Comparison of ENCODE assay signal across 16 cellular contexts in genomic region chr3:186598108-186598784, GRCh38. TPM values are rescaled to one million over a fixed set of nuclear protein-coding genes. Genes with fewer than 3 reads are reported as not detected.
DNase-seq lines count a peak whose midpoint lies in the region; ATAC-seq, FAIRE-seq and TF ChIP-seq lines count a peak whose summit lies in the region.
"Had no signal": no experiment of that assay in that cellular context is flagged by ENCODE, and none has a peak within 500 bp of the region (broad histone marks: within the 10 kb centered on the region; RNA-seq: fewer than 3 reads in every experiment).

No MANE protein-coding gene starts in this region.

- peak overlapping the region; percentile 66; the same call in 1 of the 2 replicates for H2AFZ ChIP-seq in K562 (ENCODE audit: low read depth, low read length)

- no peak for TF ChIP-seq RAD21 in K562 (CRISPR knock-in tag; conservative IDR thresholded peaks at IDR 0.05 in 1 of 2, IDR thresholded peaks at IDR 0.05 in 1 of 2)

- no peaks in the 10 kb centered on the region for H3K4me1 ChIP-seq in HEK293 (ENCODE audit: control insufficient read depth, insufficient read depth, low read length)
- H3K4me1 ChIP-seq in K562 (replicated peaks in 1 of 2; ENCODE audit: control insufficient read depth in 2 of 2, insufficient read depth in 2 of 2, low read length in 2 of 2) = peaks cover 6 to 14% of the 10 kb centered on the region in 2 experiments
- H3K4me1 ChIP-seq in right atrium auricular region = peaks cover 0 to 4% of the 10 kb centered on the region in 2 donors
- peaks cover 0 to 5% of the 10 kb centered on the region in 2 donors for H3K4me1 ChIP-seq in thoracic aorta (ENCODE audit: control insufficient read depth in 1 of 2, low read depth in 2 of 2)
- H3K4me1 ChIP-seq: foreskin keratinocyte had no signal

- TF ChIP-seq EP300 in K562 (IDR thresholded peaks at IDR 0.05; ENCODE audit: low read length) = no peak

- H3K4me2 ChIP-seq in K562 (ENCODE audit: insufficient read depth, low read length) = no peak overlapping the region

- H3K9me3 ChIP-seq in HEK293 (ENCODE audit: control insufficient read depth, insufficient read depth, low read depth, low read length) = no peaks in the 10 kb centered on the region
- H3K9me3 ChIP-seq in K562 (replicated peaks; ENCODE audit: control insufficient read depth, insufficient read depth, low read depth, low read length) = no peaks in the 10 kb centered on the region
- no peaks in the 10 kb centered on the region for H3K9me3 ChIP-seq in right atrium auricular region
- H3K9me3 ChIP-seq in thoracic aorta = no peaks in the 10 kb centered on the region

- in situ Hi-C loops in K562 (cut with MboI) = no loop called here

- 78% methylated on average over 9 of the region's 11 CpGs for WGBS in K562 (ENCODE audit: insufficient coverage, low coverage, missing lambda C conversion rate)

- H3K9me1 ChIP-seq in K562 (ENCODE audit: control insufficient read depth, insufficient read depth, low read length) = no peaks in the 10 kb centered on the region

- TF ChIP-seq CTCF in HEK293 (tag by site-specific recombination; IDR thresholded peaks at IDR 0.05) = no peak
- no peak for TF ChIP-seq CTCF in K562 (IDR thresholded peaks at IDR 0.05 in 2 of 3, conservative IDR thresholded peaks at IDR 0.05 in 1 of 3; ENCODE audit: insufficient read depth in 2 of 3, low read depth in 1 of 3, low read length in 3 of 3)
- no peak for TF ChIP-seq CTCF in right atrium auricular region (IDR thresholded peaks at IDR 0.05)
- TF ChIP-seq CTCF in thoracic aorta (IDR thresholded peaks at IDR 0.05) = no peak

- POLR2A ChIA-PET in HEK293 (lab: Yijun Ruan, JAX) (interaction anchor here (0.7 to 1.9 kb wide), 2 partner anchors 186 to 240 kb away, joined by 5 to 14 read pairs; partner anchors contain the start of gene EIF4A2), K562 (lab: Yijun Ruan, JAX) (interaction anchor here (0.6 to 1.7 kb wide), 3 partner anchors 13 to 171 kb away, joined by 3 to 10 read pairs (median 4); no protein-coding TSS in a partner anchor)

- no TSS peak for BruUV-seq in K562 (replicated peaks; lab: Mats Ljungman, UMichigan)

- no peaks in the 10 kb centered on the region for H3K27me3 ChIP-seq in K562 (ENCODE audit: control insufficient read depth in 2 of 2, insufficient read depth in 2 of 2, low read length in 2 of 2)
- H3K27me3 ChIP-seq in right atrium auricular region = no peaks in the 10 kb centered on the region
- H3K27me3 ChIP-seq in thoracic aorta (replicated peaks; ENCODE audit: insufficient read depth) = no peaks in the 10 kb centered on the region
- H3K27me3 ChIP-seq: foreskin keratinocyte had no signal

- H3K4me3 ChIP-seq in HEK293 (ENCODE audit: low read depth, low read length) (no peak overlapping the region), K562 (no peak overlapping the region), right atrium auricular region (no peak overlapping the region), thoracic aorta (no peak overlapping the region)

- intact Hi-C loops in K562 (cut with micrococcal nuclease) = no loop called here

- CTCF ChIA-PET in HEK293 (lab: Yijun Ruan, JAX) = interaction anchor here (0.6 to 2.6 kb wide), 2 partner anchors 14 to 17 kb away, joined by 6 to 12 read pairs; no protein-coding TSS in a partner anchor
- CTCF ChIA-PET in K562 (lab: Yijun Ruan, JAX; ENCODE audit: low intra/inter-chr PET ratio) = no interaction called here

- DNase-seq in K562 (ENCODE audit: extremely low read depth in 1 of 4, low spot score in 3 of 4) = no peak
- peak; percentile 61 for DNase-seq in right atrium auricular region (ENCODE audit: low spot score)
- peak; percentile 10 for DNase-seq in thoracic aorta (ENCODE audit: low spot score)
- DNase-seq in GM12891 (ENCODE audit: insufficient read length, low spot score) = no peak
- DNase-seq in inferior parietal cortex (ENCODE audit: extremely low spot score) = no peak
- no peak for DNase-seq in amniotic stem cell (lab: John Stamatoyannopoulos, UW)
- DNase-seq: activated B cell treated with CpG ODN at 0.5 μM for 24 hours; activated naive CD8-positive, alpha-beta T cell treated with anti-CD3 and anti-CD28 coated beads, Interleukin-2, amount 10 ng/mL, durations not matched to agents 7 days and 5 days; CD8-positive, alpha-beta T cell; foreskin keratinocyte; natural killer cell; NCI-H2171; stimulated activated naive CD8-positive, alpha-beta T cell treated with anti-CD3 and anti-CD28 coated beads, Interleukin-15, amount 100 ng/mL, for 72 hours had no signal

- ATAC-seq in K562 (no peak), thoracic aorta (ENCODE audit: insufficient number of reproducible peaks, low FRiP score, low read depth) (peak; percentile 62), GM18502 (IDR thresholded peaks at IDR 0.05; ENCODE audit: poor library complexity, unreplicated experiment) (no peak)
- ATAC-seq: CD8-positive, alpha-beta T cell; foreskin keratinocyte; natural killer cell; sciatic nerve; stimulated activated naive CD8-positive, alpha-beta T cell treated with anti-CD3 and anti-CD28 coated beads, Interleukin-15, amount 100 ng/mL, for 72 hours had no signal

- FAIRE-seq in K562 (lab: Jason Lieb, UNC) = no peak
- no peak for FAIRE-seq in GM12891 (lab: Jason Lieb, UNC)

- H4K20me1 ChIP-seq in K562 (replicated peaks; ENCODE audit: control insufficient read depth, insufficient read depth, low read length) = no peaks in the 10 kb centered on the region

- TF ChIP-seq POLR2A in K562 (conservative IDR thresholded peaks at IDR 0.05) (no peak), GM12891 (IDR thresholded peaks at IDR 0.05; ENCODE audit: low read depth, low read length) (no peak)

- H3K79me2 ChIP-seq in K562 (ENCODE audit: control insufficient read depth, insufficient read depth, low read length) = no peaks in the 10 kb centered on the region

- H3K27ac ChIP-seq in HEK293 (ENCODE audit: extremely low read depth, low read depth, low read length) (no peak overlapping the region), K562 (ENCODE audit: extremely low read depth, low read depth, low read length) (no peak overlapping the region), right atrium auricular region (peak overlapping the region; percentile 21 to 79), thoracic aorta (peak overlapping the region in 1 of 2 donors; percentile 60)
- H3K27ac ChIP-seq: foreskin keratinocyte had no signal

- H3K36me3 ChIP-seq in HEK293 (ENCODE audit: control insufficient read depth in 2 of 2, insufficient read depth in 1 of 2, low read length in 2 of 2) (no peaks in the 10 kb centered on the region), K562 (ENCODE audit: control insufficient read depth, insufficient read depth, low read length) (no peaks in the 10 kb centered on the region), right atrium auricular region (no peaks in the 10 kb centered on the region), thoracic aorta (no peaks in the 10 kb centered on the region)

- H3K9ac ChIP-seq in K562 (ENCODE audit: insufficient read depth in 1 of 2, low read depth in 2 of 2, low read length in 2 of 2) = no peak overlapping the region

RNA-seq across cellular contexts. Expression of gene AHSG, which starts 14.6 kb away (rescaled TPM):
- total RNA-seq in K562 (2011; cell fraction: chromatin; rRNA removed; ENCODE audit: low replicate concordance) = not detected in 2 replicates
- not detected in 2 replicates for total RNA-seq in K562 (2011; cell fraction: nucleolus; rRNA removed)
- not detected in 2 replicates for total RNA-seq in K562 (2011; cell fraction: nucleoplasm; rRNA removed)
- total RNA-seq in K562 (2014; rRNA removed) (not detected in 2 replicates), K562 (2014; rRNA removed; fragmentation: Illumina TruSeq; extraction: Trizol) (not detected in 2 replicates), K562 (2015; rRNA removed; fragmentation: Illumina TruSeq; extraction: Trizol) (not detected in 2 replicates), K562 (2021) (0.69 and 1.2 TPM in 2 replicates), right atrium auricular region (not detected), thoracic aorta (not detected)
- polyA plus RNA-seq in K562 (2011; rRNA removed) (not detected in 2 replicates), K562 (2014; fragmentation: Illumina TruSeq; extraction: Trizol) (not detected in 2 replicates), K562 (2014; fragmentation: Nextera tagmentation; extraction: Ambion mirVana) (not detected), K562 (2014; rRNA removed) (not detected in 2 replicates)
- not detected in 2 replicates for polyA plus RNA-seq in K562 (2011; cell fraction: cytosol; rRNA removed)
- polyA plus RNA-seq in K562 (2011; cell fraction: nucleus; rRNA removed) = 0.14 TPM in 1 of 2 replicates, not detected in the other
- polyA plus RNA-seq in K562 (2012) = 0.06 TPM in 1 of 2 replicates, not detected in the other
- not detected in 2 replicates for polyA minus RNA-seq in K562 (2011; rRNA and poly(A)+ RNA removed)
- 27.8 TPM in 1 of 2 replicates, not detected in the other for polyA minus RNA-seq in K562 (2011; cell fraction: cytosol; rRNA and poly(A)+ RNA removed)
- polyA minus RNA-seq in K562 (2011; cell fraction: nucleus; rRNA and poly(A)+ RNA removed) = not detected in 2 replicates
- not detected for polyA plus RNA-seq in GM12891 (2012; ENCODE audit: low read depth, missing spikeins)
- total RNA-seq: activated B cell treated with CpG ODN at 0.5 μM for 24 hours; activated naive CD8-positive, alpha-beta T cell treated with anti-CD3 and anti-CD28 coated beads, Interleukin-2, amount 10 ng/mL, durations not matched to agents 7 days and 5 days; CD8-positive, alpha-beta T cell; natural killer cell; sciatic nerve had no signal

RNA-seq across cellular contexts. Expression of gene DNAJB11, which starts 27.7 kb away (rescaled TPM):
- total RNA-seq in K562 (2011; cell fraction: chromatin; rRNA removed; ENCODE audit: low replicate concordance) = 67.7 and 181 TPM in 2 replicates
- total RNA-seq in K562 (2011; cell fraction: nucleolus; rRNA removed) = 41.2 and 54.1 TPM in 2 replicates
- 96.7 and 127 TPM in 2 replicates for total RNA-seq in K562 (2011; cell fraction: nucleoplasm; rRNA removed)
- 68.1 and 71.4 TPM in 2 replicates for total RNA-seq in K562 (2014; rRNA removed)
- total RNA-seq in K562 (2014; rRNA removed; fragmentation: Illumina TruSeq; extraction: Trizol) = 63.8 and 65.7 TPM in 2 replicates
- 67.1 and 67.7 TPM in 2 replicates for total RNA-seq in K562 (2015; rRNA removed; fragmentation: Illumina TruSeq; extraction: Trizol)
- 44.4 and 49.3 TPM in 2 replicates for total RNA-seq in K562 (2021)
- polyA plus RNA-seq in K562 (2011; rRNA removed) = 29.9 and 40.1 TPM in 2 replicates
- polyA plus RNA-seq in K562 (2011; cell fraction: cytosol; rRNA removed) = 9.7 and 18.6 TPM in 2 replicates
- 30.8 and 40.9 TPM in 2 replicates for polyA plus RNA-seq in K562 (2011; cell fraction: nucleus; rRNA removed)
- 62.1 and 74.3 TPM in 2 replicates for polyA plus RNA-seq in K562 (2012)
- polyA plus RNA-seq in K562 (2014; fragmentation: Illumina TruSeq; extraction: Trizol) = 48.7 and 63.9 TPM in 2 replicates
- 10 to 100 TPM; 14.8 to 16.7 TPM for polyA plus RNA-seq in K562 (2014; fragmentation: Nextera tagmentation; extraction: Ambion mirVana)
- polyA plus RNA-seq in K562 (2014; rRNA removed) = 74.7 and 77.0 TPM in 2 replicates
- 31.1 and 34.9 TPM in 2 replicates for polyA minus RNA-seq in K562 (2011; rRNA and poly(A)+ RNA removed)
- 15.9 and 17.4 TPM in 2 replicates for polyA minus RNA-seq in K562 (2011; cell fraction: cytosol; rRNA and poly(A)+ RNA removed)
- polyA minus RNA-seq in K562 (2011; cell fraction: nucleus; rRNA and poly(A)+ RNA removed) = 25.2 and 45.9 TPM in 2 replicates
- total RNA-seq in right atrium auricular region = 10 to 100 TPM; 39.1 to 39.3 TPM
- total RNA-seq in thoracic aorta = 10 to 100 TPM; 41.3 to 44.9 TPM
- polyA plus RNA-seq in GM12891 (2012; ENCODE audit: low read depth, missing spikeins) = 34.4 TPM

RNA-seq across cellular contexts. Expression of gene TBCCD1, which starts 31.1 kb away (rescaled TPM):
- 37.8 and 39.7 TPM in 2 replicates for total RNA-seq in K562 (2011; cell fraction: chromatin; rRNA removed; ENCODE audit: low replicate concordance)
- total RNA-seq in K562 (2011; cell fraction: nucleolus; rRNA removed) = 15.2 and 19.1 TPM in 2 replicates
- total RNA-seq in K562 (2011; cell fraction: nucleoplasm; rRNA removed) = 20.8 and 22.1 TPM in 2 replicates
- total RNA-seq in K562 (2014; rRNA removed) = 17.7 and 22.7 TPM in 2 replicates
- 26.2 and 26.8 TPM in 2 replicates for total RNA-seq in K562 (2014; rRNA removed; fragmentation: Illumina TruSeq; extraction: Trizol)
- total RNA-seq in K562 (2015; rRNA removed; fragmentation: Illumina TruSeq; extraction: Trizol) = 21.1 and 21.2 TPM in 2 replicates
- 18.4 and 20.9 TPM in 2 replicates for total RNA-seq in K562 (2021)
- polyA plus RNA-seq in K562 (2011; rRNA removed) = 26.0 and 31.1 TPM in 2 replicates
- polyA plus RNA-seq in K562 (2011; cell fraction: cytosol; rRNA removed) = 22.3 and 24.5 TPM in 2 replicates
- polyA plus RNA-seq in K562 (2011; cell fraction: nucleus; rRNA removed) = 25.8 and 29.2 TPM in 2 replicates
- 12.0 and 15.4 TPM in 2 replicates for polyA plus RNA-seq in K562 (2012)
- polyA plus RNA-seq in K562 (2014; fragmentation: Illumina TruSeq; extraction: Trizol) = 18.4 and 22.2 TPM in 2 replicates
- 10 to 100 TPM; 18.9 to 21.4 TPM for polyA plus RNA-seq in K562 (2014; fragmentation: Nextera tagmentation; extraction: Ambion mirVana)
- 16.2 and 17.9 TPM in 2 replicates for polyA plus RNA-seq in K562 (2014; rRNA removed)
- polyA minus RNA-seq in K562 (2011; rRNA and poly(A)+ RNA removed) = 37.0 and 46.7 TPM in 2 replicates
- polyA minus RNA-seq in K562 (2011; cell fraction: cytosol; rRNA and poly(A)+ RNA removed) = 10.2 and 16.4 TPM in 2 replicates
- 14.7 and 22.3 TPM in 2 replicates for polyA minus RNA-seq in K562 (2011; cell fraction: nucleus; rRNA and poly(A)+ RNA removed)
- 10 to 100 TPM in 1 of 2 donors, 1 to 10 TPM in 1; 8.6 to 10.3 TPM for total RNA-seq in right atrium auricular region
- total RNA-seq in thoracic aorta = 10 to 100 TPM; 10.2 to 25.8 TPM
- polyA plus RNA-seq in GM12891 (2012; ENCODE audit: low read depth, missing spikeins) = 4.4 TPM

RNA-seq across cellular contexts. Expression of gene FETUB, which starts 42.0 kb away (rescaled TPM):
- total RNA-seq in K562 (2011; cell fraction: chromatin; rRNA removed; ENCODE audit: low replicate concordance) = not detected in 2 replicates
- total RNA-seq in K562 (2011; cell fraction: nucleolus; rRNA removed) = not detected in 2 replicates
- not detected in 2 replicates for total RNA-seq in K562 (2011; cell fraction: nucleoplasm; rRNA removed)
- not detected in 2 replicates for total RNA-seq in K562 (2014; rRNA removed)
- total RNA-seq in K562 (2014; rRNA removed; fragmentation: Illumina TruSeq; extraction: Trizol) = not detected in 2 replicates
- not detected in 2 replicates for total RNA-seq in K562 (2015; rRNA removed; fragmentation: Illumina TruSeq; extraction: Trizol)
- not detected in 2 replicates for total RNA-seq in K562 (2021)
- not detected in 2 replicates for polyA plus RNA-seq in K562 (2011; rRNA removed)
- polyA plus RNA-seq in K562 (2011; cell fraction: cytosol; rRNA removed) = not detected in 2 replicates
- polyA plus RNA-seq in K562 (2011; cell fraction: nucleus; rRNA removed) = not detected in 2 replicates
- polyA plus RNA-seq in K562 (2012) = not detected in 2 replicates
- not detected in 2 replicates for polyA plus RNA-seq in K562 (2014; fragmentation: Illumina TruSeq; extraction: Trizol)
- not detected for polyA plus RNA-seq in K562 (2014; fragmentation: Nextera tagmentation; extraction: Ambion mirVana)
- not detected in 2 replicates for polyA plus RNA-seq in K562 (2014; rRNA removed)
- polyA minus RNA-seq in K562 (2011; rRNA and poly(A)+ RNA removed) = not detected in 2 replicates
- not detected in 2 replicates for polyA minus RNA-seq in K562 (2011; cell fraction: cytosol; rRNA and poly(A)+ RNA removed)
- polyA minus RNA-seq in K562 (2011; cell fraction: nucleus; rRNA and poly(A)+ RNA removed) = not detected in 2 replicates
- not detected for total RNA-seq in right atrium auricular region
- total RNA-seq in thoracic aorta = not detected
- not detected for polyA plus RNA-seq in GM12891 (2012; ENCODE audit: low read depth, missing spikeins)
- total RNA-seq: activated B cell treated with CpG ODN at 0.5 μM for 24 hours; activated naive CD8-positive, alpha-beta T cell treated with anti-CD3 and anti-CD28 coated beads, Interleukin-2, amount 10 ng/mL, durations not matched to agents 7 days and 5 days; CD8-positive, alpha-beta T cell; foreskin keratinocyte; natural killer cell; sciatic nerve had no signal
- polyA plus RNA-seq: foreskin keratinocyte had no signal

RNA-seq across cellular contexts. Expression of gene CRYGS, which starts 54.1 kb away (rescaled TPM):
- 11.2 and 13.2 TPM in 2 replicates for total RNA-seq in K562 (2011; cell fraction: chromatin; rRNA removed; ENCODE audit: low replicate concordance)
- total RNA-seq in K562 (2011; cell fraction: nucleolus; rRNA removed) = 5.3 and 6.4 TPM in 2 replicates
- 6.7 and 10.9 TPM in 2 replicates for total RNA-seq in K562 (2011; cell fraction: nucleoplasm; rRNA removed)
- total RNA-seq in K562 (2014; rRNA removed) (2.1 and 3.8 TPM in 2 replicates), K562 (2014; rRNA removed; fragmentation: Illumina TruSeq; extraction: Trizol) (2.0 and 2.4 TPM in 2 replicates), K562 (2015; rRNA removed; fragmentation: Illumina TruSeq; extraction: Trizol) (1.8 and 1.9 TPM in 2 replicates), K562 (2021) (1.5 and 1.6 TPM in 2 replicates), right atrium auricular region (under 1 TPM in 1 of 2 donors, not detected in 1; 0.67 TPM), thoracic aorta (1 to 10 TPM; 3.7 to 4.4 TPM)
- polyA plus RNA-seq in K562 (2011; rRNA removed) (3.5 and 5.5 TPM in 2 replicates), K562 (2014; fragmentation: Illumina TruSeq; extraction: Trizol) (1.0 and 1.8 TPM in 2 replicates), K562 (2014; fragmentation: Nextera tagmentation; extraction: Ambion mirVana) (1 to 10 TPM; 1.9 to 2.0 TPM), K562 (2014; rRNA removed) (3.0 and 3.7 TPM in 2 replicates)
- polyA plus RNA-seq in K562 (2011; cell fraction: cytosol; rRNA removed) = 0.46 and 2.0 TPM in 2 replicates
- 21.0 and 26.9 TPM in 2 replicates for polyA plus RNA-seq in K562 (2011; cell fraction: nucleus; rRNA removed)
- 1.2 and 4.0 TPM in 2 replicates for polyA plus RNA-seq in K562 (2012)
- 3.3 and 4.4 TPM in 2 replicates for polyA minus RNA-seq in K562 (2011; rRNA and poly(A)+ RNA removed)
- 2.1 TPM in 1 of 2 replicates, not detected in the other for polyA minus RNA-seq in K562 (2011; cell fraction: cytosol; rRNA and poly(A)+ RNA removed)
- polyA minus RNA-seq in K562 (2011; cell fraction: nucleus; rRNA and poly(A)+ RNA removed) = 6.7 and 11.4 TPM in 2 replicates
- 2.1 TPM for polyA plus RNA-seq in GM12891 (2012; ENCODE audit: low read depth, missing spikeins)

Comparison
In these comparisons a context has a peak if more than half of its experiments do, and no peak if none do; other contexts are left out.
1. H3K27ac ChIP-seq: peak in right atrium auricular region (2 of 2); none in HEK293 (single experiment) and K562 (single experiment).
2. DNase-seq: peak in right atrium auricular region (single experiment) and thoracic aorta (single experiment); none in K562 (0 of 4), GM12891 (single experiment), inferior parietal cortex (single experiment) and amniotic stem cell (single experiment).